Comparison of ENCODE assay signal across 1 cellular context in genomic region chr5:102807878-102808502, GRCh38.
TF ChIP-seq lines count a peak whose summit lies in the region.

No MANE protein-coding gene starts in this region.

TF ChIP-seq in HEK293, 187 proteins besides CTCF, POLR2A, EP300 and RAD21 (continued from another document):
- TF ChIP-seq ZNF561 (tag by site-specific recombination; IDR thresholded peaks at IDR 0.05; ENCODE audit: borderline replicate concordance) (no peak), ZNF16 (tag by site-specific recombination; IDR thresholded peaks at IDR 0.05; ENCODE audit: low read depth) (no peak), ZNF223 (tag by site-specific recombination; IDR thresholded peaks at IDR 0.05) (no peak), ZNF513 (tag by site-specific recombination; IDR thresholded peaks at IDR 0.05) (no peak), ZNF2 (tag by site-specific recombination; IDR thresholded peaks at IDR 0.05) (no peak), ZNF621 (tag by site-specific recombination; IDR thresholded peaks at IDR 0.05) (no peak), ZNF239 (tag by site-specific recombination; IDR thresholded peaks at IDR 0.05) (no peak), ZEB2 (tag by site-specific recombination; IDR thresholded peaks at IDR 0.05) (peak; percentile 50; the same call in 1 of the 2 replicates), ZBTB17 (tag by site-specific recombination; IDR thresholded peaks at IDR 0.05) (peak; percentile 40), SP2 (tag by site-specific recombination; IDR thresholded peaks at IDR 0.05) (no peak), PBX3 (CRISPR knock-in tag; IDR thresholded peaks at IDR 0.05) (no peak), SCRT2 (tag by site-specific recombination; IDR thresholded peaks at IDR 0.05) (no peak), ZSCAN23 (tag by site-specific recombination; IDR thresholded peaks at IDR 0.05) (no peak), PRDM1 (tag by site-specific recombination; IDR thresholded peaks at IDR 0.05) (peak; percentile 42; the same call in 1 of the 2 replicates), ZNF544 (tag by site-specific recombination; IDR thresholded peaks at IDR 0.05) (no peak), PRDM4 (tag by site-specific recombination; IDR thresholded peaks at IDR 0.05) (no peak), ZXDB (tag by site-specific recombination; IDR thresholded peaks at IDR 0.05) (no peak), GFI1B (tag by site-specific recombination; IDR thresholded peaks at IDR 0.05) (no peak), AEBP2 (tag by site-specific recombination; IDR thresholded peaks at IDR 0.05; ENCODE audit: borderline replicate concordance) (no peak), ZFP37 (tag by site-specific recombination; IDR thresholded peaks at IDR 0.05) (0 out of 2 replicates have a peak, but pooled peaks have one; percentile 40), ZIC2 (tag by site-specific recombination; IDR thresholded peaks at IDR 0.05) (no peak), HOXC10 (CRISPR knock-in tag; IDR thresholded peaks at IDR 0.05) (no peak), EGR2 (tag by site-specific recombination; IDR thresholded peaks at IDR 0.05; ENCODE audit: low read depth) (peak; percentile 44; the same call in 1 of the 2 replicates), ZNF175 (tag by site-specific recombination; IDR thresholded peaks at IDR 0.05) (no peak), OVOL3 (tag by site-specific recombination; IDR thresholded peaks at IDR 0.05) (no peak), ZSCAN16 (tag by site-specific recombination; IDR thresholded peaks at IDR 0.05) (no peak), ZNF350 (tag by site-specific recombination; IDR thresholded peaks at IDR 0.05) (no peak), ZNF146 (tag by site-specific recombination; IDR thresholded peaks at IDR 0.05) (no peak), ZNF843 (tag by site-specific recombination; IDR thresholded peaks at IDR 0.05) (no peak), ZNF248 (tag by site-specific recombination; IDR thresholded peaks at IDR 0.05) (no peak), ZNF341 (tag by site-specific recombination; IDR thresholded peaks at IDR 0.05; ENCODE audit: low read depth) (no peak), ZNF214 (tag by site-specific recombination; IDR thresholded peaks at IDR 0.05; ENCODE audit: borderline replicate concordance) (no peak), ZNF311 (tag by site-specific recombination; IDR thresholded peaks at IDR 0.05; ENCODE audit: borderline replicate concordance) (no peak), ZNF623 (tag by site-specific recombination; IDR thresholded peaks at IDR 0.05) (no peak)
- TF ChIP-seq, protein P1, sequence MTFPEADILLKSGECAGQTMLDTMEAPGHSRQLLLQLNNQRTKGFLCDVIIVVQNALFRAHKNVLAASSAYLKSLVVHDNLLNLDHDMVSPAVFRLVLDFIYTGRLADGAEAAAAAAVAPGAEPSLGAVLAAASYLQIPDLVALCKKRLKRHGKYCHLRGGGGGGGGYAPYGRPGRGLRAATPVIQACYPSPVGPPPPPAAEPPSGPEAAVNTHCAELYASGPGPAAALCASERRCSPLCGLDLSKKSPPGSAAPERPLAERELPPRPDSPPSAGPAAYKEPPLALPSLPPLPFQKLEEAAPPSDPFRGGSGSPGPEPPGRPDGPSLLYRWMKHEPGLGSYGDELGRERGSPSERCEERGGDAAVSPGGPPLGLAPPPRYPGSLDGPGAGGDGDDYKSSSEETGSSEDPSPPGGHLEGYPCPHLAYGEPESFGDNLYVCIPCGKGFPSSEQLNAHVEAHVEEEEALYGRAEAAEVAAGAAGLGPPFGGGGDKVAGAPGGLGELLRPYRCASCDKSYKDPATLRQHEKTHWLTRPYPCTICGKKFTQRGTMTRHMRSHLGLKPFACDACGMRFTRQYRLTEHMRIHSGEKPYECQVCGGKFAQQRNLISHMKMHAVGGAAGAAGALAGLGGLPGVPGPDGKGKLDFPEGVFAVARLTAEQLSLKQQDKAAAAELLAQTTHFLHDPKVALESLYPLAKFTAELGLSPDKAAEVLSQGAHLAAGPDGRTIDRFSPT (tag by site-specific recombination; IDR thresholded peaks at IDR 0.05): no peak
- TF ChIP-seq, protein P2, sequence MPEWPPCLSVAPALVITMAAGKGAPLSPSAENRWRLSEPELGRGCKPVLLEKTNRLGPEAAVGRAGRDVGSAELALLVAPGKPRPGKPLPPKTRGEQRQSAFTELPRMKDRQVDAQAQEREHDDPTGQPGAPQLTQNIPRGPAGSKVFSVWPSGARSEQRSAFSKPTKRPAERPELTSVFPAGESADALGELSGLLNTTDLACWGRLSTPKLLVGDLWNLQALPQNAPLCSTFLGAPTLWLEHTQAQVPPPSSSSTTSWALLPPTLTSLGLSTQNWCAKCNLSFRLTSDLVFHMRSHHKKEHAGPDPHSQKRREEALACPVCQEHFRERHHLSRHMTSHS (tag by site-specific recombination; IDR thresholded peaks at IDR 0.05): no peak
- TF ChIP-seq, protein P3, sequence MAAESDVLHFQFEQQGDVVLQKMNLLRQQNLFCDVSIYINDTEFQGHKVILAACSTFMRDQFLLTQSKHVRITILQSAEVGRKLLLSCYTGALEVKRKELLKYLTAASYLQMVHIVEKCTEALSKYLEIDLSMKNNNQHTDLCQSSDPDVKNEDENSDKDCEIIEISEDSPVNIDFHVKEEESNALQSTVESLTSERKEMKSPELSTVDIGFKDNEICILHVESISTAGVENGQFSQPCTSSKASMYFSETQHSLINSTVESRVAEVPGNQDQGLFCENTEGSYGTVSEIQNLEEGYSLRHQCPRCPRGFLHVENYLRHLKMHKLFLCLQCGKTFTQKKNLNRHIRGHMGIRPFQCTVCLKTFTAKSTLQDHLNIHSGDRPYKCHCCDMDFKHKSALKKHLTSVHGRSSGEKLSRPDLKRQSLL (tag by site-specific recombination; IDR thresholded peaks at IDR 0.05): no peak
- TF ChIP-seq, protein P4, sequence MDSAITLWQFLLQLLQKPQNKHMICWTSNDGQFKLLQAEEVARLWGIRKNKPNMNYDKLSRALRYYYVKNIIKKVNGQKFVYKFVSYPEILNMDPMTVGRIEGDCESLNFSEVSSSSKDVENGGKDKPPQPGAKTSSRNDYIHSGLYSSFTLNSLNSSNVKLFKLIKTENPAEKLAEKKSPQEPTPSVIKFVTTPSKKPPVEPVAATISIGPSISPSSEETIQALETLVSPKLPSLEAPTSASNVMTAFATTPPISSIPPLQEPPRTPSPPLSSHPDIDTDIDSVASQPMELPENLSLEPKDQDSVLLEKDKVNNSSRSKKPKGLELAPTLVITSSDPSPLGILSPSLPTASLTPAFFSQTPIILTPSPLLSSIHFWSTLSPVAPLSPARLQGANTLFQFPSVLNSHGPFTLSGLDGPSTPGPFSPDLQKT (IDR thresholded peaks at IDR 0.05; ENCODE audit: borderline replicate concordance, low read depth, low read length): no peak
- TF ChIP-seq, protein P5, sequence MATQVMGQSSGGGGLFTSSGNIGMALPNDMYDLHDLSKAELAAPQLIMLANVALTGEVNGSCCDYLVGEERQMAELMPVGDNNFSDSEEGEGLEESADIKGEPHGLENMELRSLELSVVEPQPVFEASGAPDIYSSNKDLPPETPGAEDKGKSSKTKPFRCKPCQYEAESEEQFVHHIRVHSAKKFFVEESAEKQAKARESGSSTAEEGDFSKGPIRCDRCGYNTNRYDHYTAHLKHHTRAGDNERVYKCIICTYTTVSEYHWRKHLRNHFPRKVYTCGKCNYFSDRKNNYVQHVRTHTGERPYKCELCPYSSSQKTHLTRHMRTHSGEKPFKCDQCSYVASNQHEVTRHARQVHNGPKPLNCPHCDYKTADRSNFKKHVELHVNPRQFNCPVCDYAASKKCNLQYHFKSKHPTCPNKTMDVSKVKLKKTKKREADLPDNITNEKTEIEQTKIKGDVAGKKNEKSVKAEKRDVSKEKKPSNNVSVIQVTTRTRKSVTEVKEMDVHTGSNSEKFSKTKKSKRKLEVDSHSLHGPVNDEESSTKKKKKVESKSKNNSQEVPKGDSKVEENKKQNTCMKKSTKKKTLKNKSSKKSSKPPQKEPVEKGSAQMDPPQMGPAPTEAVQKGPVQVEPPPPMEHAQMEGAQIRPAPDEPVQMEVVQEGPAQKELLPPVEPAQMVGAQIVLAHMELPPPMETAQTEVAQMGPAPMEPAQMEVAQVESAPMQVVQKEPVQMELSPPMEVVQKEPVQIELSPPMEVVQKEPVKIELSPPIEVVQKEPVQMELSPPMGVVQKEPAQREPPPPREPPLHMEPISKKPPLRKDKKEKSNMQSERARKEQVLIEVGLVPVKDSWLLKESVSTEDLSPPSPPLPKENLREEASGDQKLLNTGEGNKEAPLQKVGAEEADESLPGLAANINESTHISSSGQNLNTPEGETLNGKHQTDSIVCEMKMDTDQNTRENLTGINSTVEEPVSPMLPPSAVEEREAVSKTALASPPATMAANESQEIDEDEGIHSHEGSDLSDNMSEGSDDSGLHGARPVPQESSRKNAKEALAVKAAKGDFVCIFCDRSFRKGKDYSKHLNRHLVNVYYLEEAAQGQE (tag by site-specific recombination; IDR thresholded peaks at IDR 0.05): no peak
TF ChIP-seq in HEK293: peak in this region for 23.
